In genomic region chr18:56650944-56651770, GRCh38 we compare ENCODE assay signal across 8 cellular contexts. TPM values are rescaled to one million over a fixed set of nuclear protein-coding genes. Genes with fewer than 3 reads are reported as not detected.
DNase-seq lines count a peak whose midpoint lies in the region; ATAC-seq and TF ChIP-seq lines count a peak whose summit lies in the region.

Gene WDR7 (plus strand): TSS chr18:56651359. CDS start chr18:56672516, 21,157 bp downstream.

- POLR2A ChIA-PET in naive thymus-derived CD8-positive, alpha-beta T cell (lab: Charles Lee): interaction anchor here (0.6 to 4.2 kb wide), 7 partner anchors 9 to 979 kb away, joined by 3 to 38 read pairs (median 6); partner anchors contain the start of genes NARS1 and TXNL1

- H3K4me3 ChIP-seq in RWPE2 (ENCODE audit: severe bottlenecking) (peak within 1 kb of the TSS; percentile 80), fibroblast of mammary gland (ENCODE audit: control insufficient read depth, low read depth, low read length) (peak within 1 kb of the TSS; percentile 93)

- H3K27me3 Mint-ChIP-seq in activated T-helper 2 cell treated with anti-CD3 and anti-CD28 coated beads, Interferon-gamma antibody, Interleukin-2, Interleukin-4, amounts not matched to agents 10 μg/mL and 5 μg/mL and 100 μg/mL, durations not matched to agents 14 hours and 24 hours and 36 hours (ENCODE audit: low read depth): no peaks in the 10 kb centered on the region
- H3K27me3 Mint-ChIP-seq in naive thymus-derived CD8-positive, alpha-beta T cell: no peaks in the 10 kb centered on the region

- peaks cover 59% of the 10 kb centered on the region for H3K4me1 Mint-ChIP-seq in activated T-helper 2 cell treated with anti-CD3 and anti-CD28 coated beads, Interferon-gamma antibody, Interleukin-2, Interleukin-4, amounts not matched to agents 10 μg/mL and 5 μg/mL and 100 μg/mL, durations not matched to agents 14 hours and 24 hours and 36 hours (ENCODE audit: low read depth)
- H3K4me1 Mint-ChIP-seq in naive thymus-derived CD8-positive, alpha-beta T cell: peaks cover 24 to 66% (median 52%) of the 10 kb centered on the region in 4 donors

- H3K4me1 ChIP-seq in RWPE2 (ENCODE audit: insufficient read depth, poor library complexity, severe bottlenecking): no peaks in the 10 kb centered on the region

- peak within 1 kb of the TSS; percentile 91 for H3K27ac Mint-ChIP-seq in activated T-helper 2 cell treated with anti-CD3 and anti-CD28 coated beads, Interferon-gamma antibody, Interleukin-2, Interleukin-4, amounts not matched to agents 10 μg/mL and 5 μg/mL and 100 μg/mL, durations not matched to agents 14 hours and 24 hours and 36 hours
- peak within 1 kb of the TSS; percentile 92 to 98 (median 96) for H3K27ac Mint-ChIP-seq in naive thymus-derived CD8-positive, alpha-beta T cell

- TF ChIP-seq CTCF in RWPE2 (IDR thresholded peaks at IDR 0.05; ENCODE audit: poor library complexity, severe bottlenecking) (no peak), fibroblast of mammary gland (conservative IDR thresholded peaks at IDR 0.05; ENCODE audit: control insufficient read depth, insufficient read depth, low read depth, low read length) (no peak)

- peak within 1 kb of the TSS; percentile 88 for H3K4me3 Mint-ChIP-seq in activated T-helper 2 cell treated with anti-CD3 and anti-CD28 coated beads, Interferon-gamma antibody, Interleukin-2, Interleukin-4, amounts not matched to agents 10 μg/mL and 5 μg/mL and 100 μg/mL, durations not matched to agents 14 hours and 24 hours and 36 hours (ENCODE audit: low read depth)
- H3K4me3 Mint-ChIP-seq in naive thymus-derived CD8-positive, alpha-beta T cell: peak within 1 kb of the TSS; percentile 89 to 99 (median 94)

- intact Hi-C loops in activated T-helper 2 cell treated with anti-CD3 and anti-CD28 coated beads, Interferon-gamma antibody, Interleukin-2, Interleukin-4, amounts not matched to agents 10 μg/mL and 5 μg/mL and 100 μg/mL, durations not matched to agents 14 hours and 24 hours and 36 hours (cut with micrococcal nuclease): loop anchor here (1.0 to 10.0 kb wide), 6 partner anchors 13 to 970 kb away; partner anchors contain the start of genes FECH, NARS1 and TXNL1

- H3K9me3 Mint-ChIP-seq in activated T-helper 2 cell treated with anti-CD3 and anti-CD28 coated beads, Interferon-gamma antibody, Interleukin-2, Interleukin-4, amounts not matched to agents 10 μg/mL and 5 μg/mL and 100 μg/mL, durations not matched to agents 14 hours and 24 hours and 36 hours: no peaks in the 10 kb centered on the region
- peaks cover 0 to 7% (median 0%) of the 10 kb centered on the region in 9 donors for H3K9me3 Mint-ChIP-seq in naive thymus-derived CD8-positive, alpha-beta T cell

- H3K9me3 ChIP-seq in RWPE2 (ENCODE audit: severe bottlenecking): no peaks in the 10 kb centered on the region

- peaks cover 20% of the 10 kb centered on the region for H3K36me3 Mint-ChIP-seq in activated T-helper 2 cell treated with anti-CD3 and anti-CD28 coated beads, Interferon-gamma antibody, Interleukin-2, Interleukin-4, amounts not matched to agents 10 μg/mL and 5 μg/mL and 100 μg/mL, durations not matched to agents 14 hours and 24 hours and 36 hours (ENCODE audit: low read depth)
- peaks cover 0 to 4% (median 0%) of the 10 kb centered on the region in 3 donors for H3K36me3 Mint-ChIP-seq in naive thymus-derived CD8-positive, alpha-beta T cell

- peak; percentile 99 for ATAC-seq in RWPE2 (ENCODE audit: low read depth)
- peak; percentile 94 to 96 for ATAC-seq in naive thymus-derived CD8-positive, alpha-beta T cell

- H3K27ac ChIP-seq in RWPE2 (ENCODE audit: poor library complexity, severe bottlenecking): peak within 1 kb of the TSS; percentile 22

- no peaks in the 10 kb centered on the region for H3K36me3 ChIP-seq in RWPE2 (ENCODE audit: low read depth)

- peak; percentile 98 for DNase-seq in EH (ENCODE audit: low read depth)
- peak; percentile 99 for DNase-seq in H4 (ENCODE audit: low spot score)
- DNase-seq in LoVo (ENCODE audit: low spot score): peak; percentile 94
- peak; percentile 94 for DNase-seq in RWPE2 (ENCODE audit: low spot score)
- peak; percentile 93 for DNase-seq in activated T-helper 2 cell treated with anti-CD3 and anti-CD28 coated beads, Interferon-gamma antibody, Interleukin-2, Interleukin-4, amounts not matched to agents 10 μg/mL and 5 μg/mL and 100 μg/mL, durations not matched to agents 14 hours and 24 hours and 36 hours (ENCODE audit: low spot score)
- peak; percentile 99 for DNase-seq in fibroblast of mammary gland (ENCODE audit: low read depth)
- peak; percentile 82 to 98 (median 93) for DNase-seq in naive thymus-derived CD8-positive, alpha-beta T cell
- DNase-seq in stimulated activated naive CD4-positive, alpha-beta T cell (lab: John Stamatoyannopoulos, UW): peak; percentile 93 to 98 (median 94)

- H3K27me3 ChIP-seq in RWPE2 (ENCODE audit: insufficient read depth, poor library complexity, severe bottlenecking): no peaks in the 10 kb centered on the region

RNA-seq across cellular contexts. Expression of gene WDR7, which starts in this region (rescaled TPM):
- total RNA-seq in H4 (2014; rRNA removed; shearing (Covaris generic)): 4.5 and 8.4 TPM in 2 replicates
- 25.4 and 27.1 TPM in 2 replicates for total RNA-seq in activated T-helper 2 cell treated with anti-CD3 and anti-CD28 coated beads, Interferon-gamma antibody, Interleukin-2, Interleukin-4, amounts not matched to agents 10 μg/mL and 5 μg/mL and 100 μg/mL, durations not matched to agents 14 hours and 24 hours and 36 hours
- 10 to 100 TPM; 34.0 to 42.7 TPM for total RNA-seq in naive thymus-derived CD8-positive, alpha-beta T cell
- polyA plus RNA-seq in naive thymus-derived CD8-positive, alpha-beta T cell: 10 to 100 TPM; 17.8 to 27.1 (median 21.8) TPM

Comparison
In these comparisons a context has a peak if more than half of its experiments do, and no peak if none do; other contexts are left out.
1. Peak in every context shown above with its lines: DNase-seq, ATAC-seq, H3K4me3 ChIP-seq and H3K27ac ChIP-seq.